23 cellular contexts compared by ENCODE assay signal in the genomic region with DNA sequence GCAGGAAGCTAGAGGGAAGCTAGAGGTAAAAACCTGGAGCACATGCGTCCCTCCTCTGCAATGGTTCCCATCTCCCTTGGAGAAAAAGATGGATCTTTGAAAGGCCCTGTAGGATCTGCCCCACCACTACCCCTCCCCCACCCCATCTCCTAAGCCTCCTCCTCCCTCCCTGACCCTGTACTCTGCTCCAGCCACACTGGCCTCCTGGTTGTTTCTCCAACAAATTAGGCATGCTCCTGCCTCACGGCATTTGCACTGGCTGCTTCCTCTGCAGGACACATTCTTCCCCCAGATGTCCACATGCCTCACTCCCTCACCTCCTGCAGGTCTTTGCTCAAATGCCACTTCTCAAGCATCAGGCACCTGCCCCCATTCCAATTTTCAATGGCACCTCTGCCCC.
"Had no signal": no experiment of that assay in that cellular context is flagged by ENCODE, and none has a peak within 500 bp of the region (broad histone marks: within the 10 kb centered on the region; RNA-seq: fewer than 3 reads in every experiment).

No MANE protein-coding gene starts in this region.

- H3K9me3 ChIP-seq: colonic mucosa, tibial artery had no signal

- H3K27me3 ChIP-seq: colonic mucosa, dorsolateral prefrontal cortex had no signal

- DNase-seq: activated CD4-positive, alpha-beta memory T cell treated with anti-CD3 and anti-CD28 coated beads for 36 hours; activated CD4-positive, alpha-beta T cell treated with anti-CD3 and anti-CD28 coated beads for 4 hours; activated CD4-positive, CD25-positive, alpha-beta regulatory T cell; activated naive CD4-positive, alpha-beta T cell treated with Interleukin-2 at 50 U/mL for 16 hours; activated naive CD8-positive, alpha-beta T cell treated with anti-CD3 and anti-CD28 coated beads for 36 hours; activated T-cell treated with anti-CD3 and anti-CD28 coated beads, Interleukin-2, amount 50 U/mL, for 48 hours; central memory CD4-positive, alpha-beta T cell; colonic mucosa; dorsolateral prefrontal cortex; effector memory CD8-positive, alpha-beta T cell; hippocampal formation; left ventricle myocardium superior; mammary epithelial cell; natural killer cell; nucleus accumbens; small intestine; stimulated activated CD4-positive, alpha-beta T cell treated with anti-CD3 and anti-CD28 coated beads, Interleukin-2, amount 100 ng/mL, for 24 hours; stimulated activated naive CD8-positive, alpha-beta T cell treated with anti-CD3 and anti-CD28 coated beads, Interleukin-15, amount 100 ng/mL, for 72 hours; tibial artery had no signal

- FAIRE-seq: astrocyte, endothelial cell of umbilical vein, frontal cortex, small intestine, urothelium cell line had no signal

- H3K27ac ChIP-seq: colonic mucosa, dorsolateral prefrontal cortex, tibial artery had no signal

- H3K4me3 ChIP-seq: colonic mucosa, dorsolateral prefrontal cortex, tibial artery had no signal

- H3K4me1 ChIP-seq: colonic mucosa had no signal

- H3K36me3 ChIP-seq: colonic mucosa, tibial artery had no signal
